ENCODE assay signal across 8 cellular contexts in the genomic region with DNA sequence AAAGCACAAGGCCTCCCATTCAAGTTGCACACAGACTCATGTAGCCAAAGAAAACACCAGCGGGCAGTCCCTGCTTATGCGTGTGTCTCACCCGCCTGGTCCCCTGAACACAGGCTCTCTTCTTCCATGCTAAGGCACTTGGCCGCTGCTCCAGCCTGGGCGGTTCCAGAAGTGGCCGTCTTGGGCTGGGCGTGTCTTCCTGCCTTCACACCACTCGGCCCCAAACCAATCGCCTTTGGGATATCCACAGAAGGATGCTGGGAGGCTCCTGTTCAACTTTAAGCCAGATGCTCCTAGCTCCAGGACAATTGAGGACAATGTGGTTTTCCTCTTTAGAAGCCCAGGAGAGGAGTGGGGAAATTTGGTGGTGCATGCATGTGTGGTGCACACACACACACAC. TPM values are rescaled to one million over a fixed set of nuclear protein-coding genes. Genes with fewer than 3 reads are reported as not detected.
DNase-seq lines count a peak whose midpoint lies in the region; ATAC-seq, FAIRE-seq and TF ChIP-seq lines count a peak whose summit lies in the region.

No MANE protein-coding gene starts in this region.

- H3K27me3 ChIP-seq in brain microvascular endothelial cell (replicated peaks) (no peaks in the 10 kb centered on the region), suprapubic skin (no peaks in the 10 kb centered on the region)

- TF ChIP-seq CTCF in 22Rv1 (IDR thresholded peaks at IDR 0.05) (no peak), brain microvascular endothelial cell (IDR thresholded peaks at IDR 0.05; ENCODE audit: low read depth, low read length, missing control alignments) (no peak), suprapubic skin (IDR thresholded peaks at IDR 0.05) (no peak)

- WGBS in suprapubic skin = 42% methylated on average over 9 of the region's 9 CpGs

- in situ Hi-C loops in brain microvascular endothelial cell (cut with HindIII; ENCODE audit: low pct_ligation_motif_present, low sequenced_read_pairs) = no loop called here

- intact Hi-C loops in left colon (cut with DNase I, micrococcal nuclease) = no loop called here

- ATAC-seq in HG02759 (IDR thresholded peaks at IDR 0.05; ENCODE audit: unreplicated experiment) = peak; percentile 23
- ATAC-seq in left colon = peak; percentile 16
- no peak for ATAC-seq in HG02852 (IDR thresholded peaks at IDR 0.05; ENCODE audit: unreplicated experiment)

- DNase-seq in brain microvascular endothelial cell (peak; percentile 72), left colon (peak in 1 of 2 donors; percentile 53), RCC 7860 (ENCODE audit: low spot score) (no peak), suprapubic skin (ENCODE audit: low spot score in 2 of 2) (no peak), activated gamma-delta T cell (lab: John Stamatoyannopoulos, UW) (no peak)

- H3K27ac ChIP-seq in 22Rv1 (peak overlapping the region; percentile 93), brain microvascular endothelial cell (no peak overlapping the region), suprapubic skin (no peak overlapping the region)

- H3K9me3 ChIP-seq in suprapubic skin = no peaks in the 10 kb centered on the region

- TF ChIP-seq EP300 in suprapubic skin (IDR thresholded peaks at IDR 0.05) = no peak

- no peak for TF ChIP-seq POLR2A in suprapubic skin (IDR thresholded peaks at IDR 0.05)

- peaks cover 32% of the 10 kb centered on the region for H3K4me1 ChIP-seq in suprapubic skin

- H3K4me3 ChIP-seq in brain microvascular endothelial cell (ENCODE audit: low read depth, low read length) = no peak overlapping the region
- H3K4me3 ChIP-seq in suprapubic skin = no peak overlapping the region

- H3K36me3 ChIP-seq in brain microvascular endothelial cell (replicated peaks) = peaks cover 2% of the 10 kb centered on the region
- H3K36me3 ChIP-seq in suprapubic skin = no peaks in the 10 kb centered on the region

- no peak for FAIRE-seq in RCC 7860 (lab: Jason Lieb, UNC)

RNA-seq across cellular contexts. Expression of a gene that starts 2.2 kb away (rescaled TPM):
- total RNA-seq in left colon (10 to 100 TPM; 39.1 to 66.1 TPM), suprapubic skin (10 to 100 TPM; 25.6 to 38.1 (median 29.0) TPM)

RNA-seq across cellular contexts. Expression of a gene that starts 53.0 kb away (rescaled TPM):
- total RNA-seq in left colon = 1,000 to 10,000 TPM; 1,187 to 1,359 TPM
- 1,000 to 10,000 TPM; 1,287 to 1,717 (median 1,373) TPM for total RNA-seq in suprapubic skin
